ENCODE assay signal across 1 cellular context in genomic region chr19:20233105-20233504, GRCh38.
A peak's percentile ranks its signal among the peaks of the same experiment; 100 is the strongest.
TF ChIP-seq lines count a peak whose summit lies in the region.

No MANE protein-coding gene starts in this region.

TF ChIP-seq in K562, 482 proteins besides CTCF, POLR2A, EP300 and RAD21 (continued from another document):
- TF ChIP-seq MYNN (IDR thresholded peaks at IDR 0.05): no peak
- no peak for TF ChIP-seq MYNN (CRISPR knock-in tag; IDR thresholded peaks at IDR 0.05)
- TF ChIP-seq TCF3 (CRISPR knock-in tag; IDR thresholded peaks at IDR 0.05): peak; percentile 61; the same call in 1 of the 2 replicates
- peak; percentile 55 for TF ChIP-seq CBFA2T2 (conservative IDR thresholded peaks at IDR 0.05)
- TF ChIP-seq ADNP (tag; IDR thresholded peaks at IDR 0.05): no peak
- TF ChIP-seq ESRRA (IDR thresholded peaks at IDR 0.05; ENCODE audit: borderline replicate concordance, low read depth): no peak
- no peak for TF ChIP-seq ZNF274 (IDR thresholded peaks at IDR 0.05; ENCODE audit: borderline replicate concordance, low read depth, low read length)
- no peak for TF ChIP-seq ZNF445 (CRISPR knock-in tag; IDR thresholded peaks at IDR 0.05; ENCODE audit: low read depth)
- no peak for TF ChIP-seq ZBED1 (IDR thresholded peaks at IDR 0.05)
- TF ChIP-seq CLOCK (CRISPR knock-in tag; IDR thresholded peaks at IDR 0.05; ENCODE audit: borderline replicate concordance): no peak
- TF ChIP-seq ARID1B (IDR thresholded peaks at IDR 0.05): peak; percentile 71
- no peak for TF ChIP-seq POLR2AphosphoS2 (IDR thresholded peaks at IDR 0.05; ENCODE audit: low read length)
- TF ChIP-seq SAP30 (IDR thresholded peaks at IDR 0.05; ENCODE audit: borderline replicate concordance, insufficient read depth, low read depth, low read length, poor library complexity, severe bottlenecking): no peak
- no peak for TF ChIP-seq ATF2 (CRISPR knock-in tag; IDR thresholded peaks at IDR 0.05)
- TF ChIP-seq CBX8 (IDR thresholded peaks at IDR 0.05; ENCODE audit: borderline replicate concordance, extremely low read depth, low read depth, low read length, poor library complexity, severe bottlenecking): no peak
- TF ChIP-seq TFAP4 (CRISPR knock-in tag; IDR thresholded peaks at IDR 0.05; ENCODE audit: borderline replicate concordance): no peak
- no peak for TF ChIP-seq ZBTB11 (CRISPR knock-in tag; IDR thresholded peaks at IDR 0.05)
